ENCODE assay signal across 8 cellular contexts in genomic region chr11:268716-269145, GRCh38. TPM values are rescaled to one million over a fixed set of nuclear protein-coding genes. Genes with fewer than 3 reads are reported as not detected.
DNase-seq lines count a peak whose midpoint lies in the region; ATAC-seq, FAIRE-seq and TF ChIP-seq lines count a peak whose summit lies in the region.
"Not testable (repeated sequence)": the region's sequence is repeated elsewhere in the genome, so short reads cannot be mapped to it uniquely, and the experiment has no call there.

No MANE protein-coding gene starts in this region.

- not testable (repeated sequence) for H4K8ac ChIP-seq in H1 (ENCODE audit: extremely low read depth, insufficient read depth, low read length)

- H3K4me1 Mint-ChIP-seq in activated CD4-positive, alpha-beta T cell treated with anti-CD3 and anti-CD28 coated beads, Interleukin-2, amount 10 ng/mL, durations not matched to agents 7 days and 5 days = peaks cover 40% of the 10 kb centered on the region

- peak overlapping the region; percentile 98 for H3K27ac Mint-ChIP-seq in activated CD4-positive, alpha-beta T cell treated with anti-CD3 and anti-CD28 coated beads, Interleukin-2, amount 10 ng/mL, durations not matched to agents 7 days and 5 days

- not testable (repeated sequence) for H3K14ac ChIP-seq in H1 (ENCODE audit: insufficient read length)

- H3K4me3 Mint-ChIP-seq in activated CD4-positive, alpha-beta T cell treated with anti-CD3 and anti-CD28 coated beads, Interleukin-2, amount 10 ng/mL, durations not matched to agents 7 days and 5 days = peak overlapping the region; percentile 78

- peak; percentile 56 for ATAC-seq in HG03108 (IDR thresholded peaks at IDR 0.05; ENCODE audit: unreplicated experiment)

- H3K36me3 Mint-ChIP-seq in activated CD4-positive, alpha-beta T cell treated with anti-CD3 and anti-CD28 coated beads, Interleukin-2, amount 10 ng/mL, durations not matched to agents 7 days and 5 days (ENCODE audit: low read depth) = peaks cover 19% of the 10 kb centered on the region

- H2BK5ac ChIP-seq in H1 (ENCODE audit: low read depth, low read length) = peak overlapping the region; percentile 50; the same call in 1 of the 2 replicates

- H3K4me3 ChIP-seq in H1 (ENCODE audit: extremely low read depth in 1 of 4, insufficient read depth in 2 of 4, low read depth in 3 of 4, low read length in 4 of 4) = not testable (repeated sequence)
- peak overlapping the region; percentile 57 for H3K4me3 ChIP-seq in mononuclear cell (ENCODE audit: low read length)

- CTCF ChIA-PET in activated CD4-positive, alpha-beta T cell treated with anti-CD3 and anti-CD28 coated beads, Interleukin-2, amount 10 ng/mL, durations not matched to agents 7 days and 5 days (lab: Charles Lee) = interaction anchor here (0.7 to 2.3 kb wide), 7 partner anchors 11 to 250 kb away, joined by 3 to 7 read pairs (median 4); no protein-coding TSS in a partner anchor
- CTCF ChIA-PET in H1 (lab: Charles Lee; ENCODE audit: partially characterized antibody) = interaction anchor here (0.8 to 2.5 kb wide), 6 partner anchors 10 to 94 kb away, joined by 3 to 11 read pairs (median 6); partner anchors contain the start of gene NLRP6

- H3K56ac ChIP-seq in H1 (replicated peaks; ENCODE audit: insufficient read length, low read depth, low read length) = not testable (repeated sequence)

- DNase-seq in EL (peak; percentile 41), GM20000 (ENCODE audit: low spot score) (peak; percentile 52), NCI-H69 (lab: John Stamatoyannopoulos, UW) (peak; percentile 53), superior temporal gyrus (ENCODE audit: extremely low spot score) (peak; percentile 21)
- peak; percentile 81 for DNase-seq in activated CD4-positive, alpha-beta T cell treated with anti-CD3 and anti-CD28 coated beads, Interleukin-2, amount 10 ng/mL, durations not matched to agents 7 days and 5 days
- DNase-seq in H1 (ENCODE audit: low read depth in 1 of 2, low spot score in 2 of 2) = not testable (repeated sequence)

- peaks cover 4 to 20% (median 13%) of the 10 kb centered on the region in 4 experiments for H3K4me1 ChIP-seq in H1 (replicated peaks in 1 of 4; ENCODE audit: control insufficient read depth in 3 of 4, insufficient read depth in 4 of 4, low read length in 3 of 4)
- H3K4me1 ChIP-seq in mononuclear cell (ENCODE audit: insufficient read depth, low read length) = peaks cover 39% of the 10 kb centered on the region

- H2BK12ac ChIP-seq in H1 (ENCODE audit: low read depth, low read length) = peak overlapping the region; percentile 75

- not testable (repeated sequence) for H3K9ac ChIP-seq in H1 (replicated peaks in 1 of 4; ENCODE audit: extremely low read depth in 1 of 4, low read depth in 3 of 4, low read length in 3 of 4)

- H3K79me1 ChIP-seq in H1 (ENCODE audit: low read depth, low read length) = not testable (repeated sequence)

- H3K9me3 ChIP-seq in H1 (ENCODE audit: insufficient read depth in 2 of 2, low read depth in 1 of 2, low read length in 1 of 2); mononuclear cell (ENCODE audit: low read depth, low read length): not testable (repeated sequence)

- H3K18ac ChIP-seq in H1 (ENCODE audit: extremely low read depth, low read length) = not testable (repeated sequence)

- not testable (repeated sequence) for H3K23me2 ChIP-seq in H1 (ENCODE audit: low read depth, low read length)

- POLR2A ChIA-PET in activated CD4-positive, alpha-beta T cell treated with anti-CD3 and anti-CD28 coated beads, Interleukin-2, amount 10 ng/mL, durations not matched to agents 7 days and 5 days (lab: Charles Lee) = interaction anchor here (1.1 kb wide), 1 partner anchor 10 kb away, joined by 3 read pairs; no protein-coding TSS in a partner anchor
- POLR2A ChIA-PET in H1 (lab: Charles Lee; ENCODE audit: partially characterized antibody) = interaction anchor here (0.8 to 2.1 kb wide), 9 partner anchors 13 to 99 kb away, joined by 3 to 11 read pairs (median 5); partner anchors contain the start of gene IFITM2

- H2AFZ ChIP-seq in H1 (ENCODE audit: low read length) = not testable (repeated sequence)

- H3K23ac ChIP-seq in H1 (ENCODE audit: insufficient read length) = not testable (repeated sequence)

- not testable (repeated sequence) for TF ChIP-seq POLR2A in H1 (IDR thresholded peaks at IDR 0.05; ENCODE audit: control extremely low read depth in 1 of 2, low read depth in 2 of 2, low read length in 2 of 2)

- TF ChIP-seq CTCF in GM20000 (IDR thresholded peaks at IDR 0.05; ENCODE audit: extremely low read depth, missing control alignments) = peak; percentile 21
- TF ChIP-seq CTCF in H1 (IDR thresholded peaks at IDR 0.05; ENCODE audit: control extremely low read depth in 1 of 3, insufficient read depth in 1 of 3, low read depth in 1 of 3, low read length in 3 of 3) = not testable (repeated sequence)

- H2BK15ac ChIP-seq in H1 (ENCODE audit: low read length) = not testable (repeated sequence)

- H2BK120ac ChIP-seq in H1 (replicated peaks; ENCODE audit: low read depth, low read length) = not testable (repeated sequence)

- H4K91ac ChIP-seq in H1 (replicated peaks; ENCODE audit: insufficient read length, low read length) = not testable (repeated sequence)

- not testable (repeated sequence) for FAIRE-seq in H1 (lab: Jason Lieb, UNC)

- 71% methylated on average over 16 of the region's 16 CpGs; no CpG with 5 or more reads in 1 of the 2 experiments for WGBS in H1 (ENCODE audit: extremely low coverage in 1 of 2, insufficient coverage in 1 of 2, insufficient read length in 1 of 2, insufficient replicate concordance in 2 of 2, low coverage in 1 of 2, low lambda C conversion rate in 2 of 2, missing lambda C conversion rate in 1 of 2), 2 experiments

- not testable (repeated sequence) for H3K27ac ChIP-seq in H1 (ENCODE audit: low read depth, low read length)

- H3K27me3 ChIP-seq in H1 (replicated peaks in 1 of 4; ENCODE audit: control insufficient read depth in 3 of 4, extremely low read depth in 1 of 4, insufficient read depth in 3 of 4, low read length in 3 of 4); mononuclear cell (ENCODE audit: insufficient read depth, low read length): not testable (repeated sequence)

- not testable (repeated sequence) for H4K5ac ChIP-seq in H1 (ENCODE audit: insufficient read length, low read depth, low read length)

- not testable (repeated sequence) for TF ChIP-seq EP300 in H1 (IDR thresholded peaks at IDR 0.05; ENCODE audit: borderline replicate concordance in 1 of 2, low read depth in 2 of 2, low read length in 2 of 2)

- H3K27me3 Mint-ChIP-seq in activated CD4-positive, alpha-beta T cell treated with anti-CD3 and anti-CD28 coated beads, Interleukin-2, amount 10 ng/mL, durations not matched to agents 7 days and 5 days = not testable (repeated sequence)

- not testable (repeated sequence) for H4K20me1 ChIP-seq in H1 (replicated peaks in 1 of 2; ENCODE audit: control insufficient read depth in 1 of 2, insufficient read depth in 2 of 2, low read length in 2 of 2)

- not testable (repeated sequence) for H3K9me3 Mint-ChIP-seq in activated CD4-positive, alpha-beta T cell treated with anti-CD3 and anti-CD28 coated beads, Interleukin-2, amount 10 ng/mL, durations not matched to agents 7 days and 5 days

- not testable (repeated sequence) for H2AK5ac ChIP-seq in H1 (ENCODE audit: low read depth, low read length)

- peak overlapping the region; percentile 20 for H3K4ac ChIP-seq in H1 (replicated peaks; ENCODE audit: insufficient read length, low read depth, low read length)

- not testable (repeated sequence) for TF ChIP-seq RAD21 in H1 (IDR thresholded peaks at IDR 0.05 in 1 of 2, conservative IDR thresholded peaks at IDR 0.05 in 1 of 2; ENCODE audit: low read depth in 2 of 2, low read length in 2 of 2)

- H3K79me2 ChIP-seq in H1 (ENCODE audit: control insufficient read depth in 1 of 2, insufficient read depth in 2 of 2, low read length in 2 of 2) = not testable (repeated sequence)

- H3K4me2 ChIP-seq in H1 (ENCODE audit: insufficient read depth in 1 of 2, low read depth in 2 of 2, low read length in 2 of 2) = peak overlapping the region in 1 of 2 experiments; percentile 22; a peak in 1 of 4 replicates

- H3K36me3 ChIP-seq in H1 (ENCODE audit: control insufficient read depth in 2 of 4, insufficient read depth in 4 of 4, low read length in 3 of 4) = not testable (repeated sequence)

- 0 out of 2 replicates have a peak overlapping the region, but pooled peaks have one; percentile 80 for H2BK20ac ChIP-seq in H1 (ENCODE audit: low read length)

RNA-seq across cellular contexts. Expression of gene NLRP6, which starts 9.5 kb away (rescaled TPM):
- total RNA-seq in activated CD4-positive, alpha-beta T cell treated with anti-CD3 and anti-CD28 coated beads, Interleukin-2, amount 10 ng/mL, durations not matched to agents 7 days and 5 days = 1 to 10 TPM; 5.5 to 6.5 TPM
- total RNA-seq in H1 (2021; fragmentation: NEBNext Ultra II Directional; extraction: Animal tissue kit (Norgen Biotek cat#: 25700)) = not detected in 2 replicates
- 0.06 TPM in 1 of 2 replicates, not detected in the other for polyA plus RNA-seq in H1 (2011; rRNA removed)
- 0.06 TPM for polyA plus RNA-seq in H1 (2011; cell fraction: cytosol; rRNA removed)
- 0.19 TPM for polyA plus RNA-seq in H1 (2011; cell fraction: nucleus; rRNA removed)
- 0.05 to 0.13 TPM in 2 of 4 replicates, not detected in the others for polyA plus RNA-seq in H1 (2012, experiment 1 of 2)
- polyA plus RNA-seq in H1 (2012, experiment 2 of 2) = not detected
- not detected for polyA plus RNA-seq in H1 (2013, experiment 1 of 2)
- not detected for polyA plus RNA-seq in H1 (2013, experiment 2 of 2)
- not detected in 2 replicates for polyA minus RNA-seq in H1 (2011; rRNA and poly(A)+ RNA removed)
- polyA minus RNA-seq in H1 (2011; cell fraction: cytosol; rRNA and poly(A)+ RNA removed) = not detected
- polyA minus RNA-seq in H1 (2011; cell fraction: nucleus; rRNA and poly(A)+ RNA removed) = 0.20 TPM
- total RNA-seq in mononuclear cell = 9.7 TPM

RNA-seq across cellular contexts. Expression of gene PGGHG, which starts 20.2 kb away (rescaled TPM):
- total RNA-seq in activated CD4-positive, alpha-beta T cell treated with anti-CD3 and anti-CD28 coated beads, Interleukin-2, amount 10 ng/mL, durations not matched to agents 7 days and 5 days = 100 to 1,000 TPM; 325 to 377 TPM
- 52.9 and 60.7 TPM in 2 replicates for total RNA-seq in H1 (2021; fragmentation: NEBNext Ultra II Directional; extraction: Animal tissue kit (Norgen Biotek cat#: 25700))
- 34.8 and 61.4 TPM in 2 replicates for polyA plus RNA-seq in H1 (2011; rRNA removed)
- polyA plus RNA-seq in H1 (2011; cell fraction: cytosol; rRNA removed) = 56.3 TPM
- polyA plus RNA-seq in H1 (2011; cell fraction: nucleus; rRNA removed) = 681 TPM
- 50.3 to 86.1 TPM (median 73.3 TPM) in 4 replicates for polyA plus RNA-seq in H1 (2012, experiment 1 of 2)
- 36.1 TPM for polyA plus RNA-seq in H1 (2012, experiment 2 of 2)
- 44.0 TPM for polyA plus RNA-seq in H1 (2013, experiment 1 of 2)
- 38.3 TPM for polyA plus RNA-seq in H1 (2013, experiment 2 of 2)
- 8.6 and 10.8 TPM in 2 replicates for polyA minus RNA-seq in H1 (2011; rRNA and poly(A)+ RNA removed)
- 17.0 TPM for polyA minus RNA-seq in H1 (2011; cell fraction: cytosol; rRNA and poly(A)+ RNA removed)
- 53.3 TPM for polyA minus RNA-seq in H1 (2011; cell fraction: nucleus; rRNA and poly(A)+ RNA removed)
- 85.2 TPM for total RNA-seq in mononuclear cell

RNA-seq across cellular contexts. Expression of gene IFITM5, which starts 30.6 kb away (rescaled TPM):
- not detected for total RNA-seq in activated CD4-positive, alpha-beta T cell treated with anti-CD3 and anti-CD28 coated beads, Interleukin-2, amount 10 ng/mL, durations not matched to agents 7 days and 5 days
- not detected in 2 replicates for total RNA-seq in H1 (2021; fragmentation: NEBNext Ultra II Directional; extraction: Animal tissue kit (Norgen Biotek cat#: 25700))
- polyA plus RNA-seq in H1 (2011; rRNA removed) = 0.50 TPM in 1 of 2 replicates, not detected in the other
- polyA plus RNA-seq in H1 (2011; cell fraction: cytosol; rRNA removed) = 0.21 TPM
- polyA plus RNA-seq in H1 (2011; cell fraction: nucleus; rRNA removed) = 0.30 TPM
- 0.33 TPM in 1 of 4 replicates, not detected in the others for polyA plus RNA-seq in H1 (2012, experiment 1 of 2)
- polyA plus RNA-seq in H1 (2012, experiment 2 of 2) = not detected
- polyA plus RNA-seq in H1 (2013, experiment 1 of 2) = 0.26 TPM
- 0.11 TPM for polyA plus RNA-seq in H1 (2013, experiment 2 of 2)
- not detected in 2 replicates for polyA minus RNA-seq in H1 (2011; rRNA and poly(A)+ RNA removed)
- polyA minus RNA-seq in H1 (2011; cell fraction: cytosol; rRNA and poly(A)+ RNA removed) = not detected
- polyA minus RNA-seq in H1 (2011; cell fraction: nucleus; rRNA and poly(A)+ RNA removed) = not detected
- total RNA-seq in mononuclear cell = not detected

RNA-seq across cellular contexts. Expression of gene PSMD13, which starts 32.0 kb away (rescaled TPM):
- total RNA-seq in activated CD4-positive, alpha-beta T cell treated with anti-CD3 and anti-CD28 coated beads, Interleukin-2, amount 10 ng/mL, durations not matched to agents 7 days and 5 days = 100 to 1,000 TPM; 125 to 153 TPM
- 136 and 141 TPM in 2 replicates for total RNA-seq in H1 (2021; fragmentation: NEBNext Ultra II Directional; extraction: Animal tissue kit (Norgen Biotek cat#: 25700))
- 121 and 130 TPM in 2 replicates for polyA plus RNA-seq in H1 (2011; rRNA removed)
- polyA plus RNA-seq in H1 (2011; cell fraction: cytosol; rRNA removed) = 158 TPM
- polyA plus RNA-seq in H1 (2011; cell fraction: nucleus; rRNA removed) = 84.4 TPM
- polyA plus RNA-seq in H1 (2012, experiment 1 of 2) = 141 to 163 TPM (median 151 TPM) in 4 replicates
- 136 TPM for polyA plus RNA-seq in H1 (2012, experiment 2 of 2)
- polyA plus RNA-seq in H1 (2013, experiment 1 of 2) = 68.4 TPM
- 67.6 TPM for polyA plus RNA-seq in H1 (2013, experiment 2 of 2)
- polyA minus RNA-seq in H1 (2011; rRNA and poly(A)+ RNA removed) = 65.1 and 83.5 TPM in 2 replicates
- 37.7 TPM for polyA minus RNA-seq in H1 (2011; cell fraction: cytosol; rRNA and poly(A)+ RNA removed)
- polyA minus RNA-seq in H1 (2011; cell fraction: nucleus; rRNA and poly(A)+ RNA removed) = 35.1 TPM
- total RNA-seq in mononuclear cell = 62.5 TPM

RNA-seq across cellular contexts. Expression of gene SIRT3, which starts 32.6 kb away (rescaled TPM):
- 10 to 100 TPM; 11.3 to 12.7 TPM for total RNA-seq in activated CD4-positive, alpha-beta T cell treated with anti-CD3 and anti-CD28 coated beads, Interleukin-2, amount 10 ng/mL, durations not matched to agents 7 days and 5 days
- total RNA-seq in H1 (2021; fragmentation: NEBNext Ultra II Directional; extraction: Animal tissue kit (Norgen Biotek cat#: 25700)) = 14.3 and 14.6 TPM in 2 replicates
- 21.6 and 25.5 TPM in 2 replicates for polyA plus RNA-seq in H1 (2011; rRNA removed)
- 27.9 TPM for polyA plus RNA-seq in H1 (2011; cell fraction: cytosol; rRNA removed)
- 29.0 TPM for polyA plus RNA-seq in H1 (2011; cell fraction: nucleus; rRNA removed)
- polyA plus RNA-seq in H1 (2012, experiment 1 of 2) = 21.5 to 23.2 TPM (median 22.7 TPM) in 4 replicates
- polyA plus RNA-seq in H1 (2012, experiment 2 of 2) = 13.5 TPM
- 10.0 TPM for polyA plus RNA-seq in H1 (2013, experiment 1 of 2)
- 9.4 TPM for polyA plus RNA-seq in H1 (2013, experiment 2 of 2)
- polyA minus RNA-seq in H1 (2011; rRNA and poly(A)+ RNA removed) = 13.7 and 14.4 TPM in 2 replicates
- polyA minus RNA-seq in H1 (2011; cell fraction: cytosol; rRNA and poly(A)+ RNA removed) = 8.9 TPM
- 11.6 TPM for polyA minus RNA-seq in H1 (2011; cell fraction: nucleus; rRNA and poly(A)+ RNA removed)
- total RNA-seq in mononuclear cell = 6.2 TPM
